14 cellular contexts compared by ENCODE assay signal in genomic region chr9:84867171-84867570, GRCh38.
A peak's percentile ranks its signal among the peaks of the same experiment; 100 is the strongest.
DNase-seq lines count a peak whose midpoint lies in the region; ATAC-seq and TF ChIP-seq lines count a peak whose summit lies in the region.
"Had no signal": no experiment of that assay in that cellular context is flagged by ENCODE, and none has a peak within 500 bp of the region (broad histone marks: within the 10 kb centered on the region; RNA-seq: fewer than 3 reads in every experiment).

No MANE protein-coding gene starts in this region.

- ATAC-seq in Right ventricle myocardium superior (ENCODE audit: poor library complexity): peak; percentile 85
- ATAC-seq in heart left ventricle: peak; percentile 44 to 80 (median 62)
- peak; percentile 68 to 86 for ATAC-seq in right cardiac atrium
- ATAC-seq in HG03159 (IDR thresholded peaks at IDR 0.05; ENCODE audit: unreplicated experiment): no peak
- ATAC-seq: GM12878, GM23338, HepG2 had no signal

- H3K36me3 ChIP-seq in heart left ventricle: no peaks in the 10 kb centered on the region

- TF ChIP-seq POLR2A in heart left ventricle (IDR thresholded peaks at IDR 0.05): no peak

- intact Hi-C loops in Right ventricle myocardium superior (cut with DNase I): no loop called here
- intact Hi-C loops in cardiac septum (cut with DNase I): no loop called here
- intact Hi-C loops in heart left ventricle (cut with DNase I): no loop called here
- intact Hi-C loops in right cardiac atrium (cut with DNase I): no loop called here

- 49 to 71% (median 57%) methylated on average over 3 of the region's 3 CpGs for WGBS in heart left ventricle, 4 donors
- 49% methylated on average over 3 of the region's 3 CpGs for WGBS in right cardiac atrium

- no peak for TF ChIP-seq CTCF in heart left ventricle (IDR thresholded peaks at IDR 0.05)

- H3K27ac ChIP-seq in heart left ventricle: no peak overlapping the region
- no peak overlapping the region for H3K27ac ChIP-seq in right cardiac atrium (ENCODE audit: low read length)

- H3K4me1 ChIP-seq in heart left ventricle (peaks cover 0 to 26% (median 7%) of the 10 kb centered on the region in 12 donors), right cardiac atrium (ENCODE audit: control insufficient read depth, insufficient read depth, low read length) (no peaks in the 10 kb centered on the region)

- DNase-seq in Right ventricle myocardium superior (no peak), cardiac septum (ENCODE audit: low spot score) (no peak), heart left ventricle (no peak), right cardiac atrium (peak in 2 of 3 donors; percentile 15 to 51), COLO668 (lab: John Stamatoyannopoulos, UW; ENCODE audit: unreplicated experiment) (no peak)
- no peak for DNase-seq in activated CD4-positive, CD25-positive, alpha-beta regulatory T cell (lab: John Stamatoyannopoulos, UW)
- DNase-seq: ACHN; CD4-positive, alpha-beta T cell; DMS79; H7 had no signal

- H3K27me3 ChIP-seq in heart left ventricle (no peaks in the 10 kb centered on the region), right cardiac atrium (ENCODE audit: control insufficient read depth, insufficient read depth) (no peaks in the 10 kb centered on the region)

- H3K9me3 ChIP-seq in heart left ventricle: no peaks in the 10 kb centered on the region
- no peaks in the 10 kb centered on the region for H3K9me3 ChIP-seq in right cardiac atrium (ENCODE audit: control insufficient read depth, low read length)

- H3K4me3 ChIP-seq in heart left ventricle: no peak overlapping the region
- H3K4me3 ChIP-seq in right cardiac atrium (ENCODE audit: low read length): no peak overlapping the region
- H3K4me3 ChIP-seq: GM12878, GM23338 had no signal

Comparison
In these comparisons a context has a peak if more than half of its experiments do, and no peak if none do; other contexts are left out.
1. DNase-seq: peak in right cardiac atrium (2 of 3); none in Right ventricle myocardium superior (single experiment), cardiac septum (single experiment), heart left ventricle (0 of 5), COLO668 (single experiment) and activated CD4-positive, CD25-positive, alpha-beta regulatory T cell (0 of 4).